In genomic region chr2:24970483-24971299, GRCh38 we compare ENCODE assay signal across 7 cellular contexts. TPM values are rescaled to one million over a fixed set of nuclear protein-coding genes. Genes with fewer than 3 reads are reported as not detected.
A peak's percentile ranks its signal among the peaks of the same experiment; 100 is the strongest.
DNase-seq lines count a peak whose midpoint lies in the region; ATAC-seq and TF ChIP-seq lines count a peak whose summit lies in the region.

No MANE protein-coding gene starts in this region.

- H3K27me3 Mint-ChIP-seq in natural killer cell (ENCODE audit: low read depth in 2 of 2): no peaks in the 10 kb centered on the region

- H3K4me1 ChIP-seq in GM23248 (ENCODE audit: insufficient read depth) (peaks cover 7% of the 10 kb centered on the region; the same call in 1 of the 2 replicates), Panc1 (ENCODE audit: control insufficient read depth, insufficient read depth, low read length) (peaks cover 6% of the 10 kb centered on the region; the same call in 1 of the 2 replicates), ectodermal cell (ENCODE audit: control insufficient read depth, insufficient read depth, low read length) (no peaks in the 10 kb centered on the region)

- no peaks in the 10 kb centered on the region for H3K9me3 Mint-ChIP-seq in natural killer cell

- in situ Hi-C loops in GM23248 (cut with MboI): loop anchor here (25.0 kb wide), 1 partner anchor 558 kb away; no protein-coding TSS in a partner anchor
- in situ Hi-C loops in Panc1 (cut with HindIII; ENCODE audit: low pct_unique_long_range_greater_than_20kb, low sequenced_read_pairs): no loop called here

- H2AFZ ChIP-seq in GM23248: peak overlapping the region; percentile 96

- peak overlapping the region; percentile 98 for H3K27ac ChIP-seq in GM23248
- peak overlapping the region; percentile 97 for H3K27ac ChIP-seq in Panc1 (ENCODE audit: low read length)
- no peak overlapping the region for H3K27ac ChIP-seq in ectodermal cell (ENCODE audit: insufficient read depth, low read depth, low read length, poor library complexity, severe bottlenecking)

- H3K4me3 Mint-ChIP-seq in natural killer cell: peak overlapping the region; percentile 98

- H3K9ac ChIP-seq in GM23248: peak overlapping the region; percentile 99

- BruUV-seq in Panc1 (replicated peaks; lab: Mats Ljungman, UMichigan): TSS peak; percentile 78

- H3K4me1 Mint-ChIP-seq in natural killer cell: peaks cover 20 to 24% of the 10 kb centered on the region in 2 donors

- ATAC-seq in Panc1: peak; percentile 12; the same call in 1 of the 2 replicates
- no peak for ATAC-seq in natural killer cell
- no peak for ATAC-seq in GM18867 (IDR thresholded peaks at IDR 0.05; ENCODE audit: unreplicated experiment)
- no peak for ATAC-seq in HG03354 (IDR thresholded peaks at IDR 0.05; ENCODE audit: poor library complexity, severe bottlenecking, unreplicated experiment)

- intact Hi-C loops in Panc1 (cut with micrococcal nuclease; ENCODE audit: unreplicated experiment) (no loop called here), natural killer cell (cut with micrococcal nuclease) (loop anchor here (5.0 to 10.0 kb wide), 3 partner anchors 176 to 1377 kb away; partner anchors contain the start of genes ADGRF3, ASXL2, CENPO and PTRHD1)

- peak overlapping the region; percentile 88 for H3K4me2 ChIP-seq in GM23248 (ENCODE audit: unreplicated experiment)

- CTCF ChIA-PET in Panc1 (lab: Charles Lee): interaction anchor here (0.7 kb wide), 1 partner anchor 140 kb away, joined by 4 read pairs; no protein-coding TSS in a partner anchor

- peaks cover 9% of the 10 kb centered on the region; the same call in 1 of the 2 replicates for H3F3A ChIP-seq in GM23248 (ENCODE audit: insufficient read depth)

- POLR2A ChIA-PET in Panc1 (lab: Charles Lee): interaction anchor here (0.7 kb wide), 1 partner anchor 756 kb away, joined by 5 read pairs; no protein-coding TSS in a partner anchor

- DNase-seq in GM23248 (peak; percentile 62), Panc1 (ENCODE audit: low read depth, low spot score) (no peak), natural killer cell (no peak)
- DNase-seq in stimulated activated naive CD4-positive, alpha-beta T cell treated with Interleukin-2 at 50 U/mL for 16 hours (lab: John Stamatoyannopoulos, UW): no peak

- peak overlapping the region; percentile 97 for H3K4me3 ChIP-seq in GM23248
- peak overlapping the region; percentile 72 to 88 for H3K4me3 ChIP-seq in Panc1 (ENCODE audit: low read depth in 2 of 2, low read length in 2 of 2)
- peak overlapping the region; percentile 84 for H3K4me3 ChIP-seq in ectodermal cell (ENCODE audit: insufficient read depth, low read depth, low read length)

- no peak for TF ChIP-seq CTCF in Panc1 (IDR thresholded peaks at IDR 0.05)
- TF ChIP-seq CTCF in natural killer cell (IDR thresholded peaks at IDR 0.05): no peak

- H3K27me3 ChIP-seq in GM23248 (replicated peaks; ENCODE audit: insufficient read depth) (no peaks in the 10 kb centered on the region), Panc1 (ENCODE audit: control insufficient read depth, insufficient read depth, low read length) (no peaks in the 10 kb centered on the region), ectodermal cell (ENCODE audit: control insufficient read depth, insufficient read depth, low read length, poor library complexity, severe bottlenecking) (no peaks in the 10 kb centered on the region)

- H4K20me1 ChIP-seq in GM23248 (ENCODE audit: insufficient read depth): no peaks in the 10 kb centered on the region

- H3K9me3 ChIP-seq in GM23248 (ENCODE audit: low read depth) (no peaks in the 10 kb centered on the region), Panc1 (ENCODE audit: control insufficient read depth, insufficient read depth, low read depth, low read length) (no peaks in the 10 kb centered on the region), ectodermal cell (ENCODE audit: control insufficient read depth, low read length) (no peaks in the 10 kb centered on the region)

- peaks cover 49% of the 10 kb centered on the region for H3K79me2 ChIP-seq in GM23248 (ENCODE audit: insufficient read depth)

- no peaks in the 10 kb centered on the region for H3K36me3 Mint-ChIP-seq in natural killer cell

- 44% methylated on average over 30 of the region's 30 CpGs for WGBS in GM23248 (ENCODE audit: low coverage in 1 of 2, low lambda C conversion rate in 2 of 2, missing lambda C conversion rate in 2 of 2), 2 experiments
- WGBS in ectodermal cell, 2 experiments: 67% methylated on average over 30 of the region's 30 CpGs

- no peaks in the 10 kb centered on the region for H3K9me2 ChIP-seq in GM23248 (ENCODE audit: insufficient read depth)

- peak overlapping the region; percentile 100 for H3K27ac Mint-ChIP-seq in natural killer cell

- H3K36me3 ChIP-seq in GM23248 (ENCODE audit: low read depth) (0 out of 2 replicates have a peak, but pooled peaks cover 10% of the 10 kb centered on the region), Panc1 (ENCODE audit: control insufficient read depth, insufficient read depth, low read length) (no peaks in the 10 kb centered on the region; the same call in 1 of the 2 replicates), ectodermal cell (ENCODE audit: control insufficient read depth, insufficient read depth, low read length) (no peaks in the 10 kb centered on the region)

RNA-seq across cellular contexts. Expression of gene DNAJC27, which starts 1.1 kb away (rescaled TPM):
- 0.76 and 1.3 TPM in 2 replicates for total RNA-seq in GM23248 (2014; rRNA removed; shearing (Covaris generic))
- polyA plus RNA-seq in GM23248 (2016; fragmentation: Nextera tagmentation; extraction: Ambion mirVana): 2.2 and 2.9 TPM in 2 replicates
- 4.9 TPM for total RNA-seq in Panc1 (2021; ENCODE audit: unreplicated experiment)
- polyA plus RNA-seq in Panc1 (2012; ENCODE audit: insufficient read length): 1.5 TPM
- polyA plus RNA-seq in ectodermal cell (2013, experiment 1 of 4): 6.1 TPM
- 7.9 TPM for polyA plus RNA-seq in ectodermal cell (2013, experiment 2 of 4)
- 7.4 TPM for polyA plus RNA-seq in ectodermal cell (2013, experiment 3 of 4)
- polyA plus RNA-seq in ectodermal cell (2013, experiment 4 of 4): 5.7 TPM
- total RNA-seq in natural killer cell: 10 to 100 TPM; 14.1 to 19.7 (median 16.6) TPM

RNA-seq across cellular contexts. Expression of gene ADCY3, which starts 50.7 kb away (rescaled TPM):
- 42.9 and 47.4 TPM in 2 replicates for total RNA-seq in GM23248 (2014; rRNA removed; shearing (Covaris generic))
- 9.1 and 11.6 TPM in 2 replicates for polyA plus RNA-seq in GM23248 (2016; fragmentation: Nextera tagmentation; extraction: Ambion mirVana)
- total RNA-seq in Panc1 (2021; ENCODE audit: unreplicated experiment): 34.1 TPM
- 48.5 TPM for polyA plus RNA-seq in Panc1 (2012; ENCODE audit: insufficient read length)
- 32.0 TPM for polyA plus RNA-seq in ectodermal cell (2013, experiment 1 of 4)
- 35.0 TPM for polyA plus RNA-seq in ectodermal cell (2013, experiment 2 of 4)
- 30.4 TPM for polyA plus RNA-seq in ectodermal cell (2013, experiment 3 of 4)
- 33.2 TPM for polyA plus RNA-seq in ectodermal cell (2013, experiment 4 of 4)
- total RNA-seq in natural killer cell: 1 to 10 TPM; 5.4 to 9.2 (median 7.6) TPM
